Comparison of ENCODE assay signal across 12 cellular contexts in genomic region chr5:76351577-76351976, GRCh38. TPM values are rescaled to one million over a fixed set of nuclear protein-coding genes. Genes with fewer than 3 reads are reported as not detected.
A peak's percentile ranks its signal among the peaks of the same experiment; 100 is the strongest.
DNase-seq lines count a peak whose midpoint lies in the region; ATAC-seq and TF ChIP-seq lines count a peak whose summit lies in the region.
"Had no signal": no experiment of that assay in that cellular context is flagged by ENCODE, and none has a peak within 500 bp of the region (broad histone marks: within the 10 kb centered on the region; RNA-seq: fewer than 3 reads in every experiment).

No MANE protein-coding gene starts in this region.

- H3K27me3 Mint-ChIP-seq in naive B cell = peaks cover 0 to 21% (median 8%) of the 10 kb centered on the region in 3 donors

- H3K4me1 ChIP-seq in thyroid gland = no peaks in the 10 kb centered on the region

- no peak for TF ChIP-seq POLR2A in thyroid gland (IDR thresholded peaks at IDR 0.05)

- no peak for TF ChIP-seq CTCF in thyroid gland (IDR thresholded peaks at IDR 0.05)

- peaks cover 9 to 24% (median 18%) of the 10 kb centered on the region in 3 donors for H3K4me1 Mint-ChIP-seq in naive B cell

- 80 to 83% methylated on average over 8 of the region's 8 CpGs for WGBS in thyroid gland, 2 donors

- H3K27ac ChIP-seq in thyroid gland = no peak overlapping the region
- H3K27ac ChIP-seq: HL-60 had no signal

- no peaks in the 10 kb centered on the region for H3K9me3 ChIP-seq in thyroid gland

- intact Hi-C loops in thyroid gland (cut with DNase I) = no loop called here

- no peaks in the 10 kb centered on the region for H3K36me3 Mint-ChIP-seq in naive B cell

- no peaks in the 10 kb centered on the region for H3K36me3 ChIP-seq in thyroid gland

- peak; percentile 64 for DNase-seq in naive B cell
- DNase-seq in stimulated activated naive CD4-positive, alpha-beta T cell (lab: John Stamatoyannopoulos, UW) = no peak
- no peak for DNase-seq in NCI-H774 (lab: John Stamatoyannopoulos, UW)
- DNase-seq in cerebellar cortex (ENCODE audit: low spot score) = no peak
- DNase-seq in thyroid gland = no peak
- DNase-seq: activated T-cell treated with anti-CD3 and anti-CD28 coated beads, Interleukin-2, amount 50 U/mL, for 4 hours; DMS79; NCI-H1417 had no signal

- peak overlapping the region; percentile 88 to 97 (median 93) for H3K27ac Mint-ChIP-seq in naive B cell

- H3K4me3 Mint-ChIP-seq in naive B cell = peak overlapping the region in 6 of 8 donors; percentile 7 to 79 (median 64)
- H3K4me3 Mint-ChIP-seq: activated T-cell treated with anti-CD3 and anti-CD28 coated beads, Interleukin-2, amount 50 U/mL, for 4 hours had no signal

- H3K27me3 ChIP-seq in thyroid gland = no peaks in the 10 kb centered on the region

- peak; percentile 98 for ATAC-seq in GM18907 (IDR thresholded peaks at IDR 0.05; ENCODE audit: unreplicated experiment)
- peak; percentile 100 for ATAC-seq in GM21723 (IDR thresholded peaks at IDR 0.05; ENCODE audit: unreplicated experiment)
- ATAC-seq in HG03175 (IDR thresholded peaks at IDR 0.05; ENCODE audit: unreplicated experiment) = peak; percentile 99
- ATAC-seq in naive B cell (ENCODE audit: low read depth in 2 of 2) = peak; percentile 97 to 98
- ATAC-seq: activated T-cell treated with anti-CD3 and anti-CD28 coated beads, Interleukin-2, amount 50 U/mL, for 4 hours had no signal

- H3K4me3 ChIP-seq in thyroid gland (replicated peaks in 1 of 3) = no peak overlapping the region

- H3K9me3 Mint-ChIP-seq in naive B cell = no peaks in the 10 kb centered on the region
- H3K9me3 Mint-ChIP-seq: activated T-cell treated with anti-CD3 and anti-CD28 coated beads, Interleukin-2, amount 50 U/mL, for 4 hours had no signal

RNA-seq across cellular contexts. Expression of gene IQGAP2, which starts 51.5 kb away (rescaled TPM):
- 1 to 10 TPM; 2.7 to 9.8 (median 6.2) TPM for polyA plus RNA-seq in naive B cell (ENCODE audit: low read depth in 6 of 6)
- 10 to 100 TPM; 55.1 to 85.5 (median 64.0) TPM for total RNA-seq in thyroid gland
